ENCODE assay signal across 21 cellular contexts in the genomic region with DNA sequence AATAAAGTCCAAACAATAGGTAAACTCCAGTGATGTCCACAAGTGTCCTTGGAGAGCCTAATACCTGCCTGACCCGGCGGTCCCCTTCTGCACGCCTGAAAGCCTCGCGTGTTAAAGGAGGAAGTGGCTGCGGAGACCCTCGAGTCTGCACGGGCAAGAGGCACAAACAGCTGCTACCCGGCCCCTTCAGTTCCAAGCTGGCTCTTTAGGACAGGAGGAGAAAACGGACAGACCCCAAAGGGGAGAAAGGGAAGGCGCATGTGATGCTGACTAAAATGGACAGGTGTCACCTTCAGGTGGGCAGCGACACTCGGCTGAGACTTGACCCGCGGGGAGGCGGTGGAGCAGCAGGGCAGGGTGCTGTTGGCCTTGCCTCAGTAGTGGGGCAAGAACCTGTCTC.
"Had no signal": no experiment of that assay in that cellular context is flagged by ENCODE, and none has a peak within 500 bp of the region (broad histone marks: within the 10 kb centered on the region; RNA-seq: fewer than 3 reads in every experiment).

No MANE protein-coding gene starts in this region.

- H3K9me3 Mint-ChIP-seq: activated naive CD8-positive, alpha-beta T cell treated with anti-CD3 and anti-CD28 coated beads for 36 hours; T-cell had no signal

- FAIRE-seq: colon, pancreas, urothelium cell line had no signal

- H3K4me1 ChIP-seq: foreskin keratinocyte had no signal

- H3K27ac Mint-ChIP-seq: activated naive CD8-positive, alpha-beta T cell treated with anti-CD3 and anti-CD28 coated beads for 36 hours; T-cell had no signal

- H3K36me3 ChIP-seq: left lung, neutrophil, pancreas, sigmoid colon, spleen had no signal

- H3K36me3 Mint-ChIP-seq: activated naive CD8-positive, alpha-beta T cell treated with anti-CD3 and anti-CD28 coated beads for 36 hours; T-cell had no signal

- H3K27ac ChIP-seq: body of pancreas, dorsolateral prefrontal cortex, foreskin keratinocyte, left lung, neutrophil, pancreas, sigmoid colon, spleen had no signal

- DNase-seq: activated CD4-positive, alpha-beta T cell treated with anti-CD3 and anti-CD28 coated beads, Interleukin-2, amount 50 U/mL, for 1 hour; activated CD8-positive, alpha-beta memory T cell treated with anti-CD3 and anti-CD28 coated beads for 24 hours; activated effector memory CD4-positive, alpha-beta T cell treated with anti-CD3 and anti-CD28 coated beads, Interleukin-2, amount 50 U/mL, for 16 hours; activated naive CD8-positive, alpha-beta T cell treated with anti-CD3 and anti-CD28 coated beads for 36 hours; amniotic stem cell; body of pancreas; central memory CD4-positive, alpha-beta T cell; dorsolateral prefrontal cortex; foreskin keratinocyte; mammary epithelial cell; sigmoid colon; spleen; stimulated activated CD8-positive, alpha-beta memory T cell treated with anti-CD3 and anti-CD28 coated beads, Interleukin-4, amount 100 ng/mL, for 48 hours; stimulated activated naive CD4-positive, alpha-beta T cell; T-cell; T-helper 9 cell had no signal

- H3K27me3 ChIP-seq: foreskin keratinocyte had no signal

- H3K9me3 ChIP-seq: body of pancreas, left lung, neutrophil, pancreas, sigmoid colon, spleen had no signal

- H3K4me3 ChIP-seq: body of pancreas, left lung, pancreas had no signal

- H3K4me3 Mint-ChIP-seq: activated naive CD8-positive, alpha-beta T cell treated with anti-CD3 and anti-CD28 coated beads for 36 hours; T-cell had no signal
